ENCODE assay signal across 10 cellular contexts in genomic region chr22:40953446-40953845, GRCh38. TPM values are rescaled to one million over a fixed set of nuclear protein-coding genes. Genes with fewer than 3 reads are reported as not detected.
DNase-seq lines count a peak whose midpoint lies in the region; ATAC-seq and TF ChIP-seq lines count a peak whose summit lies in the region.
"Had no signal": no experiment of that assay in that cellular context is flagged by ENCODE, and none has a peak within 500 bp of the region (broad histone marks: within the 10 kb centered on the region; RNA-seq: fewer than 3 reads in every experiment).

No MANE protein-coding gene starts in this region.

- H3K4me3 ChIP-seq in HFF-Myc (replicated peaks; ENCODE audit: low read depth, low read length), result 0 out of 2 replicates have a peak overlapping the region, but pooled peaks have one; percentile 98

- H3K27me3 Mint-ChIP-seq in CD14-positive monocyte (ENCODE audit: low read depth in 3 of 3) (no peaks in the 10 kb centered on the region), naive B cell (no peaks in the 10 kb centered on the region), Calu3 (ENCODE audit: unreplicated experiment) (no peaks in the 10 kb centered on the region)
- no peaks in the 10 kb centered on the region for H3K27me3 Mint-ChIP-seq in activated naive CD8-positive, alpha-beta T cell

- H3K27ac Mint-ChIP-seq in CD14-positive monocyte, result peak overlapping the region in 4 of 7 donors; percentile 31 to 99 (median 56)
- H3K27ac Mint-ChIP-seq in activated naive CD8-positive, alpha-beta T cell, result peak overlapping the region; percentile 78
- peak overlapping the region in 4 of 6 donors; percentile 38 to 99 (median 64) for H3K27ac Mint-ChIP-seq in naive B cell
- H3K27ac Mint-ChIP-seq in Calu3 (ENCODE audit: unreplicated experiment), result no peak overlapping the region

- H3K36me3 Mint-ChIP-seq in CD14-positive monocyte (peaks cover 35 to 53% of the 10 kb centered on the region in 2 donors), naive B cell (peaks cover 0 to 6% of the 10 kb centered on the region in 2 donors), Calu3 (ENCODE audit: insufficient read depth, unreplicated experiment) (peaks cover 50% of the 10 kb centered on the region)
- no peaks in the 10 kb centered on the region for H3K36me3 Mint-ChIP-seq in activated naive CD8-positive, alpha-beta T cell

- no peak for ATAC-seq in naive B cell (ENCODE audit: low read depth in 2 of 2)

- H3K4me3 Mint-ChIP-seq in CD14-positive monocyte (no peak overlapping the region), naive B cell (peak overlapping the region in 5 of 8 donors; percentile 7 to 91 (median 34)), Calu3 (ENCODE audit: low read depth, unreplicated experiment) (no peak overlapping the region)
- H3K4me3 Mint-ChIP-seq in activated naive CD8-positive, alpha-beta T cell, result peak overlapping the region; percentile 56

- no peak for TF ChIP-seq CTCF in CD14-positive monocyte (IDR thresholded peaks at IDR 0.05)
- no peak for TF ChIP-seq CTCF in HFF-Myc (IDR thresholded peaks at IDR 0.05; ENCODE audit: low read depth, low read length, missing control alignments)
- TF ChIP-seq CTCF in Calu3 (IDR thresholded peaks at IDR 0.05; ENCODE audit: unreplicated experiment), result no peak

- H3K4me1 Mint-ChIP-seq in CD14-positive monocyte (peaks cover 21% of the 10 kb centered on the region), naive B cell (peaks cover 22 to 40% (median 25%) of the 10 kb centered on the region in 3 donors), Calu3 (ENCODE audit: low read depth, unreplicated experiment) (peaks cover 20% of the 10 kb centered on the region)
- peaks cover 35% of the 10 kb centered on the region for H3K4me1 Mint-ChIP-seq in activated naive CD8-positive, alpha-beta T cell (ENCODE audit: low read depth)

- intact Hi-C loops in CD14-positive monocyte (cut with micrococcal nuclease), result loop anchor here in 1 of 2 donors (10.0 kb wide), 1 partner anchor 251 kb away; the partner anchor contains the start of gene L3MBTL2
- intact Hi-C loops in Calu3 (cut with micrococcal nuclease; ENCODE audit: unreplicated experiment), result loop anchor here (5.0 kb wide), 1 partner anchor 139 kb away; the partner anchor contains the start of gene EP300

- H3K9me3 Mint-ChIP-seq in CD14-positive monocyte (peaks cover 0 to 2% (median 0%) of the 10 kb centered on the region in 7 donors), naive B cell (no peaks in the 10 kb centered on the region), Calu3 (ENCODE audit: low read depth, unreplicated experiment) (no peaks in the 10 kb centered on the region)
- H3K9me3 Mint-ChIP-seq in activated naive CD8-positive, alpha-beta T cell (ENCODE audit: low read depth), result no peaks in the 10 kb centered on the region

- no peak for DNase-seq in CD14-positive monocyte (ENCODE audit: low spot score)
- DNase-seq in HFF-Myc (ENCODE audit: extremely low read depth, low read depth), result no peak
- no peak for DNase-seq in naive B cell
- no peak for DNase-seq in NCI-H774 (lab: John Stamatoyannopoulos, UW)
- no peak for DNase-seq in middle frontal gyrus (ENCODE audit: extremely low spot score, low spot score)
- no peak for DNase-seq in Calu3
- no peak for DNase-seq in activated CD8-positive, alpha-beta memory T cell treated with anti-CD3 and anti-CD28 coated beads for 24 hours
- DNase-seq: kidney, NCI-H146 had no signal

- CTCF ChIA-PET in Calu3 (lab: Charles Lee), result interaction anchor here (0.6 kb wide), 1 partner anchor 83 kb away, joined by 5 read pairs; no protein-coding TSS in a partner anchor

- no TSS peak for BruUV-seq in Calu3 (replicated peaks; lab: Mats Ljungman, UMichigan)

RNA-seq across cellular contexts. Expression of gene RBX1, which starts 2.3 kb away (rescaled TPM):
- 100 to 1,000 TPM; 224 to 247 TPM for polyA plus RNA-seq in CD14-positive monocyte
- 100 to 1,000 TPM in 5 of 6 donors, 10 to 100 TPM in 1; 92.5 to 178 (median 151) TPM for polyA plus RNA-seq in naive B cell (ENCODE audit: low read depth in 6 of 6)
- total RNA-seq in Calu3 (2022), result 45.5 and 51.8 TPM in 2 replicates

Comparison
In these comparisons a context has a peak if more than half of its experiments do, and no peak if none do; other contexts are left out.
1. H3K4me3 Mint-ChIP-seq: peak in activated naive CD8-positive, alpha-beta T cell (single experiment) and naive B cell (5 of 8); none in CD14-positive monocyte (0 of 2) and Calu3 (single experiment).